Comparison of ENCODE assay signal across 13 cellular contexts in the genomic region with DNA sequence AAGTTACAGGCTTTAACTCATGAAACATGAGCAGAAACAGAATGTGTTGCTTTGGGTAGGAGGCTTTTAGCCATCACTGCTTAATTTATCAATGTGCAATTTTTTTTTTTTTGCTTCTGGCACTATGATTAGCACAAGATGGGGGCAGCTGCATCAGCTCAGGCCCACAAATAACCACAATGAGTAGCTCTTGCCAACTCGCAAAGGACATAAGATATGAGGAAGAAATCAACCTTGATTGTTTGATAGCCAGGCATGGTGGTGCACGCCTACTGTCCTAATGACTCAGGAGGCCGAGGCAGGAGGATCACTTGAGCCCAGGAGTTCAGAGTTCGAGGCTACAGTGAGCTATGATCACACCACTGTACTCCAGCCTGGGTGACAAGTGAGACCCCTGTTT. TPM values are rescaled to one million over a fixed set of nuclear protein-coding genes. Genes with fewer than 3 reads are reported as not detected.
DNase-seq lines count a peak whose midpoint lies in the region; TF ChIP-seq lines count a peak whose summit lies in the region.
"Had no signal": no experiment of that assay in that cellular context is flagged by ENCODE, and none has a peak within 500 bp of the region (broad histone marks: within the 10 kb centered on the region; RNA-seq: fewer than 3 reads in every experiment).

No MANE protein-coding gene starts in this region.

- no peaks in the 10 kb centered on the region for H3K9me3 ChIP-seq in BLaER1 treated with 17β-estradiol and CSF1 and Interleukin-3, amounts not matched to agents 10 nM and 100 nM (replicated peaks in 1 of 11)
- no peaks in the 10 kb centered on the region for H3K9me3 ChIP-seq in sigmoid colon

- H3K27ac ChIP-seq in BLaER1 treated with 17β-estradiol and CSF1 and Interleukin-3, amounts not matched to agents 10 nM and 100 nM, result no peak overlapping the region
- H3K27ac ChIP-seq in sigmoid colon, result peak overlapping the region in 3 of 4 donors; percentile 44 to 58 (median 50)
- H3K27ac ChIP-seq: neural progenitor cell had no signal

- no peak for TF ChIP-seq EP300 in sigmoid colon (IDR thresholded peaks at IDR 0.05)

- peaks cover 0 to 6% (median 0%) of the 10 kb centered on the region in 11 experiments; a peak in 2 of 22 replicates for H3K36me3 ChIP-seq in BLaER1 treated with 17β-estradiol and CSF1 and Interleukin-3, amounts not matched to agents 10 nM and 100 nM
- H3K36me3 ChIP-seq in sigmoid colon, result no peaks in the 10 kb centered on the region
- H3K36me3 ChIP-seq: neural progenitor cell had no signal

- intact Hi-C loops in sigmoid colon (cut with DNase I), result loop anchor here (5.0 kb wide), 1 partner anchor 36 kb away; a partner anchor contains a TSS

- peaks cover 0 to 46% (median 26%) of the 10 kb centered on the region in 11 experiments; a peak in 18 of 22 replicates for H4K20me1 ChIP-seq in BLaER1 treated with 17β-estradiol and CSF1 and Interleukin-3, amounts not matched to agents 10 nM and 100 nM

- peaks cover 83 to 90% (median 88%) of the 10 kb centered on the region in 10 experiments for H3K4me1 ChIP-seq in BLaER1 treated with 17β-estradiol and CSF1 and Interleukin-3, amounts not matched to agents 10 nM and 100 nM
- peaks cover 0 to 64% (median 52%) of the 10 kb centered on the region in 4 donors for H3K4me1 ChIP-seq in sigmoid colon

- TF ChIP-seq CTCF in fibroblast of villous mesenchyme (IDR thresholded peaks at IDR 0.05; ENCODE audit: insufficient read depth, low read depth, low read length) (no peak), sigmoid colon (IDR thresholded peaks at IDR 0.05) (no peak)

- TF ChIP-seq POLR2A in sigmoid colon (IDR thresholded peaks at IDR 0.05), result no peak

- H3K4me2 ChIP-seq in BLaER1 treated with 17β-estradiol and CSF1 and Interleukin-3, amounts not matched to agents 10 nM and 100 nM, result peak overlapping the region; percentile 73 to 97 (median 91); a peak in 21 of 22 replicates
- H3K4me2 ChIP-seq: neural progenitor cell had no signal

- DNase-seq in RPMI7951 (ENCODE audit: low read depth) (peak; percentile 25), fibroblast of villous mesenchyme (ENCODE audit: low read depth) (peak; percentile 41), sigmoid colon (peak; percentile 30), T1000 (lab: John Stamatoyannopoulos, UW) (no peak), NCI-H1105 (lab: John Stamatoyannopoulos, UW) (no peak), cerebellum (ENCODE audit: low spot score) (no peak), retina (no peak)
- DNase-seq: activated naive CD4-positive, alpha-beta T cell treated with anti-CD3 and anti-CD28 coated beads, Interleukin-2, amount 10 ng/mL, durations not matched to agents 7 days and 5 days; hippocampal formation; left cardiac atrium; stimulated activated naive CD8-positive, alpha-beta T cell treated with anti-CD3 and anti-CD28 coated beads, Interleukin-15, amount 100 ng/mL, for 72 hours had no signal

- H3K4me3 ChIP-seq in BLaER1 treated with 17β-estradiol and CSF1 and Interleukin-3, amounts not matched to agents 10 nM and 100 nM, result no peak overlapping the region
- H3K4me3 ChIP-seq in fibroblast of villous mesenchyme (ENCODE audit: low read depth, low read length) (no peak overlapping the region), sigmoid colon (no peak overlapping the region)
- H3K4me3 ChIP-seq: neural progenitor cell had no signal

- 45 to 73% methylated on average over 4 of the region's 4 CpGs for WGBS in sigmoid colon, 2 donors

- no peaks in the 10 kb centered on the region for H3K27me3 ChIP-seq in BLaER1 treated with 17β-estradiol and CSF1 and Interleukin-3, amounts not matched to agents 10 nM and 100 nM
- H3K27me3 ChIP-seq in sigmoid colon, result no peaks in the 10 kb centered on the region
- H3K27me3 ChIP-seq: neural progenitor cell had no signal

- H3K9ac ChIP-seq in BLaER1 treated with 17β-estradiol and CSF1 and Interleukin-3, amounts not matched to agents 10 nM and 100 nM, result no peak overlapping the region
- H3K9ac ChIP-seq: neural progenitor cell had no signal

RNA-seq across cellular contexts. Expression of a gene that starts 12.3 kb away (rescaled TPM):
- 9.1 and 12.3 TPM in 2 replicates for total RNA-seq in RPMI7951 (2014; rRNA removed; shearing (Covaris generic))
- total RNA-seq in fibroblast of villous mesenchyme, result 3.9 and 4.8 TPM in 2 replicates
- 10 to 100 TPM in 2 of 4 donors, 1 to 10 TPM in 2; 5.9 to 17.5 (median 9.3) TPM for total RNA-seq in sigmoid colon
- 10 to 100 TPM in 1 of 3 donors, 1 to 10 TPM in 2; 3.0 to 14.1 (median 3.0) TPM for polyA plus RNA-seq in sigmoid colon
- 4.7 TPM for total RNA-seq in cerebellum

RNA-seq across cellular contexts. Expression of a gene that starts 38.4 kb away (rescaled TPM):
- 98.3 and 113 TPM in 2 replicates for total RNA-seq in RPMI7951 (2014; rRNA removed; shearing (Covaris generic))
- total RNA-seq in fibroblast of villous mesenchyme (18.1 and 20.3 TPM in 2 replicates), sigmoid colon (10 to 100 TPM; 18.8 to 40.9 (median 24.1) TPM), cerebellum (16.0 TPM)
- 10 to 100 TPM; 64.9 to 97.3 (median 87.3) TPM for polyA plus RNA-seq in sigmoid colon

Comparison
In these comparisons a context has a peak if more than half of its experiments do, and no peak if none do; other contexts are left out.
1. H3K27ac ChIP-seq: peak in sigmoid colon (3 of 4); none in BLaER1 treated with 17β-estradiol and CSF1 and Interleukin-3, amounts not matched to agents 10 nM and 100 nM (0 of 11).
2. DNase-seq: peak in RPMI7951 (single experiment), fibroblast of villous mesenchyme (single experiment) and sigmoid colon (single experiment); none in T1000 (single experiment), NCI-H1105 (single experiment), cerebellum (single experiment) and retina (single experiment).